In the genomic region with DNA sequence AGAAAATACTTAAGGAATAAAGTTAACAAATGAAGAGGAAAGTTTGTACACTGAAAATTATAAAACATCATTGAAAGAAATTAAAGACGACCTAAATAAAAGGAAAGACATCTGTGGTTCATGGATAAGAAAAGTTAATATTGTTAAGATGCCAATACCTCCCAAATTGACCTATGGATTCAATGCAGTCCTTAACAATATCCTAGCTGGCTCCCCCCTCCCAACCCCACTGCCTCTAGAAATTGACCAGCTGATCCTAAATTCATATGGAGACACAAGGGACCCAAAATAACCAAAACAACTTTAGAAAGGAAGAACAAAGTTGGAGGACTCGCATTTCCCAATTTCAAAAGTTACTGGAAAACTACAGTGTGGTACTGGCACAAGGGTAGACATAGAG, we compare ENCODE assay signal across 34 cellular contexts. TPM values are rescaled to one million over a fixed set of nuclear protein-coding genes. Genes with fewer than 3 reads are reported as not detected.
"Had no signal": no experiment of that assay in that cellular context is flagged by ENCODE, and none has a peak within 500 bp of the region (broad histone marks: within the 10 kb centered on the region; RNA-seq: fewer than 3 reads in every experiment).

No MANE protein-coding gene starts in this region.

- H3K36me3 ChIP-seq: adrenal gland, ascending aorta, brain microvascular endothelial cell, breast epithelium, cardiac muscle cell had no signal

- ATAC-seq: activated naive CD4-positive, alpha-beta T cell treated with anti-CD3 and anti-CD28 coated beads, Interleukin-2, amount 50 U/mL, for 72 hours; activated naive CD8-positive, alpha-beta T cell treated with anti-CD3 and anti-CD28 coated beads, Interleukin-2, amount 50 U/mL, for 24 hours; activated T-cell treated with anti-CD3 and anti-CD28 coated beads, Interleukin-2, amount 50 U/mL, for 4 hours; activated T-cell treated with anti-CD3 and anti-CD28 coated beads, Interleukin-2, amount 50 U/mL, for 72 hours; activated T-helper 17 cell treated with anti-CD3 and anti-CD28 coated beads, Interleukin-2, amount 50 U/mL, for 72 hours; body of pancreas had no signal

- H3K4me3 ChIP-seq: adrenal gland, ascending aorta, body of pancreas, breast epithelium, cardiac muscle cell had no signal

- H3K4me1 ChIP-seq: ascending aorta, breast epithelium had no signal

- FAIRE-seq: astrocyte, bronchial epithelial cell had no signal

- DNase-seq: activated effector memory CD4-positive, alpha-beta T cell treated with anti-CD3 and anti-CD28 coated beads, Interleukin-2, amount 50 U/mL, for 16 hours; activated effector memory CD4-positive, alpha-beta T cell treated with Interleukin-2 at 50 U/mL for 16 hours; activated gamma-delta T cell; activated gamma-delta T cell treated with Interleukin-2 at 50 U/mL for 16 hours; activated naive CD4-positive, alpha-beta T cell; activated naive CD4-positive, alpha-beta T cell treated with anti-CD3 and anti-CD28 coated beads for 36 hours; activated naive CD4-positive, alpha-beta T cell treated with anti-CD3 and anti-CD28 coated beads, Interleukin-2, amount 10 ng/mL, durations not matched to agents 7 days and 5 days; activated naive CD4-positive, alpha-beta T cell treated with anti-CD3 and anti-CD28 coated beads, Interleukin-2, amount 50 U/mL, for 16 hours; activated naive CD4-positive, alpha-beta T cell treated with Interleukin-2 at 50 U/mL for 16 hours; activated naive CD8-positive, alpha-beta T cell treated with anti-CD3 and anti-CD28 coated beads for 36 hours; activated naive CD8-positive, alpha-beta T cell treated with anti-CD3 and anti-CD28 coated beads, Interleukin-2, amount 10 ng/mL, durations not matched to agents 7 days and 5 days; activated naive CD8-positive, alpha-beta T cell treated with anti-CD3 and anti-CD28 coated beads, Interleukin-2, amount 50 U/mL, for 24 hours; activated T-cell treated with anti-CD3 and anti-CD28 coated beads, Interleukin-2, amount 50 U/mL, for 1 hour; activated T-cell treated with anti-CD3 and anti-CD28 coated beads, Interleukin-2, amount 50 U/mL, for 24 hours; activated T-cell treated with anti-CD3 and anti-CD28 coated beads, Interleukin-2, amount 50 U/mL, for 4 hours; activated T-cell treated with anti-CD3 and anti-CD28 coated beads, Interleukin-2, amount 50 U/mL, for 48 hours; activated T-cell treated with anti-CD3 and anti-CD28 coated beads, Interleukin-2, amount 50 U/mL, for 72 hours; adrenal gland; amniotic stem cell; amygdala; anterior cingulate cortex; aorta; body of pancreas; brain microvascular endothelial cell; caudate nucleus; central memory CD4-positive, alpha-beta T cell; cerebellar nuclear complex had no signal

- H3K27ac ChIP-seq: adrenal gland, ascending aorta, body of pancreas, brain microvascular endothelial cell, breast epithelium, cardiac muscle cell had no signal

- H3K27me3 ChIP-seq: adrenal gland, ascending aorta, body of pancreas, brain microvascular endothelial cell, breast epithelium, cardiac muscle cell had no signal

RNA-seq across cellular contexts. Expression of a gene that starts 23.0 kb away (rescaled TPM):
- total RNA-seq: ascending aorta had no signal
